In the genomic region with DNA sequence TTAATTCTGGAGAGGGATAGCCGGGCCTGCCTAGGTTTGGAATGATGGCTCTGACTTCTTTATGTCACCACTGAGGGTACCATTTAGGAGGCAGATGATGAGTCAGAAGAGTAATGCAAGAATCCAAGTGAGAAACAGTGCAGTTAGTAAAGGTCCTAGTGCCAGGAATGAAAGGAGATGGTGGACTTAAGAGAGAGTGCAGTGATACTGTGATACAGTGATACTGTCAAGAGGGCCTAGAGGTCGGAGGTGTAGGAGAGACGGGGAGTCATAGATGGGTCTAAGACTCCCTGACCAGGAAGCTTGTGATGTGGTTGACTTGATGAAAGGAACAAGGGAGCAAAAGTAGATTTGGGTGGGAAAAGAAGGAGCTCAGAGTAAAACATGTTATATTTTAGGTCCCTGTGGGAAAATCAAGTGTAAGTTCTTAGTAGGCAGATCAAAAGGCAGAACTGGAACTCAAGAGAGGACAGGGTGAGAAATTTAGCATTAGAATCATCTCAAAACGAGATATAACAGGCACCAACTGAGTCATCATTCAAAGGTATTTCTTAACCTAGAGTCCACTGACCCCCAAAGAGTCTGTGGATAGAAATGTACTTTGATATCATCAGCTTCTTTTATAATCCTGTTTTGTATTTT, we compare ENCODE assay signal across 13 cellular contexts.
DNase-seq lines count a peak whose midpoint lies in the region; ATAC-seq and TF ChIP-seq lines count a peak whose summit lies in the region.
"Had no signal": no experiment of that assay in that cellular context is flagged by ENCODE, and none has a peak within 500 bp of the region (broad histone marks: within the 10 kb centered on the region; RNA-seq: fewer than 3 reads in every experiment).

No MANE protein-coding gene starts in this region.

- H3K27me3 ChIP-seq in foreskin keratinocyte (no peaks in the 10 kb centered on the region), H7 (ENCODE audit: control insufficient read depth, insufficient read depth, low read length) (no peaks in the 10 kb centered on the region)
- H3K27me3 ChIP-seq: left lung, thyroid gland had no signal

- peaks cover 17% of the 10 kb centered on the region for H3K4me1 ChIP-seq in foreskin keratinocyte
- H3K4me1 ChIP-seq: left lung, parathyroid adenoma, thyroid gland had no signal

- DNase-seq in foreskin keratinocyte (peak in 1 of 2 donors; percentile 39), AG20443 (ENCODE audit: low spot score) (no peak), H7 (no peak)
- DNase-seq: Kasumi-1, left lung, NCI-H69, thyroid gland had no signal

- H3K4me3 ChIP-seq in H7 (ENCODE audit: insufficient read depth, low read depth, low read length) = no peak overlapping the region
- H3K4me3 ChIP-seq: left lung, thyroid gland had no signal

- TF ChIP-seq CTCF in foreskin keratinocyte (conservative IDR thresholded peaks at IDR 0.05) = no peak

- ATAC-seq in GM18499 (IDR thresholded peaks at IDR 0.05; ENCODE audit: insufficient read depth, unreplicated experiment) (peak; percentile 36), GM21390 (IDR thresholded peaks at IDR 0.05; ENCODE audit: unreplicated experiment) (peak; percentile 45), HG03442 (IDR thresholded peaks at IDR 0.05; ENCODE audit: unreplicated experiment) (peak; percentile 53), foreskin keratinocyte (peak; percentile 9), GM18519 (IDR thresholded peaks at IDR 0.05; ENCODE audit: low FRiP score, unreplicated experiment) (no peak), GM19397 (IDR thresholded peaks at IDR 0.05; ENCODE audit: unreplicated experiment) (no peak)
- ATAC-seq: left lung had no signal

- H3K36me3 ChIP-seq in H7 (replicated peaks; ENCODE audit: control insufficient read depth, insufficient read depth, low read length) = no peaks in the 10 kb centered on the region

- peak overlapping the region; percentile 74 for H3K27ac ChIP-seq in foreskin keratinocyte
- H3K27ac ChIP-seq: left lung, parathyroid adenoma, thyroid gland had no signal

Comparison
In these comparisons a context has a peak if more than half of its experiments do, and no peak if none do; other contexts are left out.
1. ATAC-seq: peak in GM18499 (single experiment), GM21390 (single experiment), HG03442 (single experiment) and foreskin keratinocyte (single experiment); none in GM18519 (single experiment) and GM19397 (single experiment).